Comparison of ENCODE assay signal across 8 cellular contexts in the genomic region with DNA sequence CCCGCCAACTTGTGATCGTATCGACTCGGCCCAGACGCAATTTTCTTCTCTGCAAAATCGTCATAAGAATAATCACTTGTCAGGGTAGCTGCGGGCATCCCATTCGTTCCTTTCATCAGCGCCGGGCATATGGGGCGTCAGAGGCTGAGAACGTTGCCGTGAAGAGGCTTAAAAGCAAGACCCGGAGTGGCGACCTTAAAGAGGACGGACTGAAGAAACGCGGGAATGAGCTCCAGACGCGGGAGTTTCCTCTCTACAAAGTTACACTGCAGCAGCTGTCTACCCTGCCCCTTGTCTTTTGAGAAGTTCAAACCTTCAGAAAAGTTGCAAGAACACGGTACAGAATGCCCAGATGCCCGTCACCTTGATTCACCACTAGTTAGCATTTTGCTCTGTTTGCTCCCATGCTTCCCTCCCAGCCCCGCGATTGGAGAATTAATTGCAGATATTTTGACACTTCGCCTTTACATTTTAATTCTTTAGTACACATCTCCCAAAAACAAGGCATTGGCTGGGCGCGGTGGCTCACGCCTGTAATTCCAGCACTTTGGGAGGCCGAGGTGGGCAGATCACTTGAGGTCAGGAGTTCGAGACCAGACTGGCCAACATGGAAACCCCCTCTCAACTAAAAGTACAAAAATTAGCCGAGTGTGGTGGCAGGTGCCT. TPM values are rescaled to one million over a fixed set of nuclear protein-coding genes. Genes with fewer than 3 reads are reported as not detected.
DNase-seq lines count a peak whose midpoint lies in the region; ATAC-seq and TF ChIP-seq lines count a peak whose summit lies in the region.

No MANE protein-coding gene starts in this region.

- H3K9me3 Mint-ChIP-seq in activated CD8-positive, alpha-beta memory T cell treated with anti-CD3 and anti-CD28 coated beads, Interleukin-2, amount 10 ng/mL, durations not matched to agents 7 days and 5 days (ENCODE audit: low read depth) = no peaks in the 10 kb centered on the region
- no peaks in the 10 kb centered on the region for H3K9me3 Mint-ChIP-seq in naive B cell

- H3K27me3 Mint-ChIP-seq in activated CD8-positive, alpha-beta memory T cell treated with anti-CD3 and anti-CD28 coated beads, Interleukin-2, amount 10 ng/mL, durations not matched to agents 7 days and 5 days = no peaks in the 10 kb centered on the region
- H3K27me3 Mint-ChIP-seq in naive B cell = no peaks in the 10 kb centered on the region

- no peaks in the 10 kb centered on the region for H3K36me3 ChIP-seq in PC-3 (ENCODE audit: low read depth, low read length)

- no peak for TF ChIP-seq CTCF in PC-3 (conservative IDR thresholded peaks at IDR 0.05; ENCODE audit: low read depth, low read length)
- no peak for TF ChIP-seq CTCF in choroid plexus epithelial cell (conservative IDR thresholded peaks at IDR 0.05; ENCODE audit: low read depth, low read length)

- CTCF ChIA-PET in activated CD8-positive, alpha-beta memory T cell treated with anti-CD3 and anti-CD28 coated beads, Interleukin-2, amount 10 ng/mL, durations not matched to agents 7 days and 5 days (lab: Charles Lee) = interaction anchor here (0.6 to 11.5 kb wide), 19 partner anchors 8 to 511 kb away, joined by 3 to 219 read pairs (median 4); partner anchors contain the start of genes DFFA, KIF1B and PEX14
- CTCF ChIA-PET in PC-3 (lab: Charles Lee) = interaction anchor here (1.9 kb wide), 1 partner anchor 44 kb away, joined by 7 read pairs; no protein-coding TSS in a partner anchor

- H3K27ac ChIP-seq in PC-3 (ENCODE audit: low read length) = peak overlapping the region; percentile 71; the same call in 1 of the 2 replicates

- TSS peak; percentile 91 for BruUV-seq in PC-3 (replicated peaks; lab: Mats Ljungman, UMichigan)

- H3F3A ChIP-seq in PC-3 (ENCODE audit: low read length, unreplicated experiment) = no peaks in the 10 kb centered on the region

- H4K20me1 ChIP-seq in PC-3 (ENCODE audit: low read length) = no peaks in the 10 kb centered on the region

- peak overlapping the region; percentile 93 for H3K27ac Mint-ChIP-seq in activated CD8-positive, alpha-beta memory T cell treated with anti-CD3 and anti-CD28 coated beads, Interleukin-2, amount 10 ng/mL, durations not matched to agents 7 days and 5 days
- peak overlapping the region; percentile 90 to 100 (median 97) for H3K27ac Mint-ChIP-seq in naive B cell

- H3K4me3 ChIP-seq in PC-3 (ENCODE audit: low read length) (peak overlapping the region; percentile 85), choroid plexus epithelial cell (ENCODE audit: low read depth, low read length) (peak overlapping the region; percentile 91)

- no peaks in the 10 kb centered on the region for H3K36me3 Mint-ChIP-seq in activated CD8-positive, alpha-beta memory T cell treated with anti-CD3 and anti-CD28 coated beads, Interleukin-2, amount 10 ng/mL, durations not matched to agents 7 days and 5 days
- H3K36me3 Mint-ChIP-seq in naive B cell = no peaks in the 10 kb centered on the region

- no peaks in the 10 kb centered on the region for H3K27me3 ChIP-seq in PC-3 (ENCODE audit: low read length)

- intact Hi-C loops in PC-3 (cut with micrococcal nuclease) = no loop called here

- H3K4me1 Mint-ChIP-seq in activated CD8-positive, alpha-beta memory T cell treated with anti-CD3 and anti-CD28 coated beads, Interleukin-2, amount 10 ng/mL, durations not matched to agents 7 days and 5 days = peaks cover 33% of the 10 kb centered on the region
- peaks cover 9 to 38% (median 14%) of the 10 kb centered on the region in 3 donors for H3K4me1 Mint-ChIP-seq in naive B cell

- peaks cover 8% of the 10 kb centered on the region; the same call in 1 of the 2 replicates for H3K4me1 ChIP-seq in PC-3 (ENCODE audit: insufficient read depth, low read length)

- POLR2A ChIA-PET in PC-3 (lab: Charles Lee; ENCODE audit: unreplicated experiment) = interaction anchor here (0.6 kb wide), 1 partner anchor 17 kb away, joined by 3 read pairs; no protein-coding TSS in a partner anchor

- peak; percentile 53 for DNase-seq in activated CD8-positive, alpha-beta memory T cell treated with anti-CD3 and anti-CD28 coated beads, Interleukin-2, amount 10 ng/mL, durations not matched to agents 7 days and 5 days
- no peak for DNase-seq in activated CD8-positive, alpha-beta memory T cell treated with anti-CD3 and anti-CD28 coated beads, Interleukin-2, amount 50 U/mL, for 48 hours
- DNase-seq in PC-3 = peak; percentile 15
- DNase-seq in choroid plexus epithelial cell (ENCODE audit: low read depth) = peak; percentile 33
- DNase-seq in naive B cell = no peak
- no peak for DNase-seq in GM19240 (ENCODE audit: insufficient read length, low spot score)
- no peak for DNase-seq in HuH-7 (ENCODE audit: low spot score)

- peaks cover 16% of the 10 kb centered on the region for H3K79me2 ChIP-seq in PC-3 (ENCODE audit: low read length)

- peak overlapping the region; percentile 98 for H2AFZ ChIP-seq in PC-3 (ENCODE audit: low read length)

- peak overlapping the region; percentile 98 for H3K4me2 ChIP-seq in PC-3 (ENCODE audit: low read length)

- peak overlapping the region; percentile 88 for H3K9ac ChIP-seq in PC-3 (ENCODE audit: low read length)

- no peaks in the 10 kb centered on the region for H3K9me2 ChIP-seq in PC-3 (replicated peaks; ENCODE audit: low read length)

- peak overlapping the region; percentile 87 for H3K4me3 Mint-ChIP-seq in activated CD8-positive, alpha-beta memory T cell treated with anti-CD3 and anti-CD28 coated beads, Interleukin-2, amount 10 ng/mL, durations not matched to agents 7 days and 5 days
- H3K4me3 Mint-ChIP-seq in naive B cell = peak overlapping the region; percentile 90 to 96 (median 94)

- no peak for ATAC-seq in activated CD8-positive, alpha-beta memory T cell treated with anti-CD3 and anti-CD28 coated beads, Interleukin-2, amount 10 ng/mL, durations not matched to agents 7 days and 5 days
- ATAC-seq in PC-3 (peak; percentile 11), naive B cell (ENCODE audit: low read depth in 2 of 2) (peak in 1 of 2 donors; percentile 1), GM21619 (IDR thresholded peaks at IDR 0.05; ENCODE audit: unreplicated experiment) (no peak)

- H3K9me3 ChIP-seq in PC-3 (ENCODE audit: low read length) = no peaks in the 10 kb centered on the region

RNA-seq across cellular contexts. Expression of gene CENPS, which starts 1.0 kb away (rescaled TPM):
- total RNA-seq in activated CD8-positive, alpha-beta memory T cell treated with anti-CD3 and anti-CD28 coated beads, Interleukin-2, amount 10 ng/mL, durations not matched to agents 7 days and 5 days = 10 to 100 TPM; 14.8 to 18.6 TPM
- 16.3 and 19.5 TPM in 2 replicates for total RNA-seq in PC-3 (2014; rRNA removed)
- 10 to 100 TPM; 10.1 to 21.3 (median 14.2) TPM for polyA plus RNA-seq in naive B cell (ENCODE audit: low read depth in 6 of 6)

RNA-seq across cellular contexts. Expression of gene CORT, which starts 18.6 kb away (rescaled TPM):
- under 1 TPM in 1 of 2 experiments, not detected in 1; 0.73 TPM for total RNA-seq in activated CD8-positive, alpha-beta memory T cell treated with anti-CD3 and anti-CD28 coated beads, Interleukin-2, amount 10 ng/mL, durations not matched to agents 7 days and 5 days
- total RNA-seq in PC-3 (2014; rRNA removed) = 1.2 TPM in 1 of 2 replicates, not detected in the other
- polyA plus RNA-seq in naive B cell (ENCODE audit: low read depth in 6 of 6) = not detected

RNA-seq across cellular contexts. Expression of gene PGD, which starts 32.3 kb away (rescaled TPM):
- total RNA-seq in activated CD8-positive, alpha-beta memory T cell treated with anti-CD3 and anti-CD28 coated beads, Interleukin-2, amount 10 ng/mL, durations not matched to agents 7 days and 5 days = 100 to 1,000 TPM in 1 of 2 experiments, 10 to 100 TPM in 1; 74.9 to 128 TPM
- total RNA-seq in PC-3 (2014; rRNA removed) = 150 and 162 TPM in 2 replicates
- polyA plus RNA-seq in naive B cell (ENCODE audit: low read depth in 6 of 6) = 10 to 100 TPM; 30.4 to 54.5 (median 32.7) TPM

RNA-seq across cellular contexts. Expression of gene DFFA, which starts 41.1 kb away (rescaled TPM):
- 10 to 100 TPM; 40.9 to 45.1 TPM for total RNA-seq in activated CD8-positive, alpha-beta memory T cell treated with anti-CD3 and anti-CD28 coated beads, Interleukin-2, amount 10 ng/mL, durations not matched to agents 7 days and 5 days
- 46.7 and 52.0 TPM in 2 replicates for total RNA-seq in PC-3 (2014; rRNA removed)
- polyA plus RNA-seq in naive B cell (ENCODE audit: low read depth in 6 of 6) = 10 to 100 TPM; 21.1 to 35.6 (median 23.6) TPM

RNA-seq across cellular contexts. Expression of gene PEX14, which starts 43.6 kb away (rescaled TPM):
- total RNA-seq in activated CD8-positive, alpha-beta memory T cell treated with anti-CD3 and anti-CD28 coated beads, Interleukin-2, amount 10 ng/mL, durations not matched to agents 7 days and 5 days = 10 to 100 TPM; 24.4 to 27.5 TPM
- 24.9 and 32.1 TPM in 2 replicates for total RNA-seq in PC-3 (2014; rRNA removed)
- 1 to 10 TPM; 2.6 to 4.2 (median 3.6) TPM for polyA plus RNA-seq in naive B cell (ENCODE audit: low read depth in 6 of 6)

Comparison
In these comparisons a context has a peak if more than half of its experiments do, and no peak if none do; other contexts are left out.
1. DNase-seq: peak in activated CD8-positive, alpha-beta memory T cell treated with anti-CD3 and anti-CD28 coated beads, Interleukin-2, amount 10 ng/mL, durations not matched to agents 7 days and 5 days (single experiment), PC-3 (single experiment) and choroid plexus epithelial cell (single experiment); none in activated CD8-positive, alpha-beta memory T cell treated with anti-CD3 and anti-CD28 coated beads, Interleukin-2, amount 50 U/mL, for 48 hours (single experiment), naive B cell (single experiment), GM19240 (single experiment) and HuH-7 (single experiment).